23 cellular contexts compared by ENCODE assay signal in genomic region chr10:116069856-116070255, GRCh38.
"Had no signal": no experiment of that assay in that cellular context is flagged by ENCODE, and none has a peak within 500 bp of the region (broad histone marks: within the 10 kb centered on the region; RNA-seq: fewer than 3 reads in every experiment).

No MANE protein-coding gene starts in this region.

- H3K36me3 Mint-ChIP-seq: activated naive CD8-positive, alpha-beta T cell treated with anti-CD3 and anti-CD28 coated beads for 36 hours had no signal

- H3K9me3 ChIP-seq: thoracic aorta, upper lobe of right lung had no signal

- H3K4me1 ChIP-seq: foreskin keratinocyte, upper lobe of right lung had no signal

- H3K27me3 Mint-ChIP-seq: activated naive CD8-positive, alpha-beta T cell treated with anti-CD3 and anti-CD28 coated beads for 36 hours; dendritic cell treated with granulocyte-macrophage colony-stimulating factor and Interleukin-4, amounts not matched to agents 40 ng/mL and 50 ng/mL, for 4 days had no signal

- FAIRE-seq: bronchial epithelial cell, TTC549 had no signal

- H3K27me3 ChIP-seq: upper lobe of right lung had no signal

- H3K4me3 ChIP-seq: thoracic aorta, upper lobe of right lung had no signal

- H3K27ac Mint-ChIP-seq: activated naive CD8-positive, alpha-beta T cell treated with anti-CD3 and anti-CD28 coated beads for 36 hours; activated T-helper 2 cell treated with anti-CD3 and anti-CD28 coated beads, Interferon-gamma antibody, Interleukin-2, Interleukin-4, amounts not matched to agents 10 μg/mL and 5 μg/mL and 100 μg/mL, durations not matched to agents 14 hours and 24 hours and 36 hours; dendritic cell treated with granulocyte-macrophage colony-stimulating factor and Interleukin-4, amounts not matched to agents 40 ng/mL and 50 ng/mL, for 4 days had no signal

- H3K9me3 Mint-ChIP-seq: activated T-cell treated with anti-CD3 and anti-CD28 coated beads, Interleukin-2, amount 50 U/mL, for 4 hours; activated T-helper 2 cell treated with anti-CD3 and anti-CD28 coated beads, Interferon-gamma antibody, Interleukin-2, Interleukin-4, amounts not matched to agents 10 μg/mL and 5 μg/mL and 100 μg/mL, durations not matched to agents 14 hours and 24 hours and 36 hours; dendritic cell treated with granulocyte-macrophage colony-stimulating factor and Interleukin-4, amounts not matched to agents 40 ng/mL and 50 ng/mL, for 4 days; neural crest cell had no signal

- H3K27ac ChIP-seq: foreskin keratinocyte, thoracic aorta, upper lobe of right lung had no signal

- ATAC-seq: activated T-cell treated with anti-CD3 and anti-CD28 coated beads, Interleukin-2, amount 50 U/mL, for 4 hours; upper lobe of right lung had no signal

- H3K36me3 ChIP-seq: thoracic aorta, upper lobe of right lung had no signal

- H3K4me3 Mint-ChIP-seq: activated naive CD8-positive, alpha-beta T cell treated with anti-CD3 and anti-CD28 coated beads for 36 hours; activated T-cell treated with anti-CD3 and anti-CD28 coated beads, Interleukin-2, amount 50 U/mL, for 4 hours; dendritic cell treated with granulocyte-macrophage colony-stimulating factor and Interleukin-4, amounts not matched to agents 40 ng/mL and 50 ng/mL, for 4 days; neural crest cell had no signal

- H3K4me1 Mint-ChIP-seq: activated naive CD8-positive, alpha-beta T cell treated with anti-CD3 and anti-CD28 coated beads for 36 hours had no signal

- DNase-seq: activated CD4-positive, alpha-beta T cell treated with anti-CD3 and anti-CD28 coated beads for 1 hour; activated CD4-positive, alpha-beta T cell treated with anti-CD3 and anti-CD28 coated beads, Interleukin-2, amount 50 U/mL, for 4 hours; activated CD8-positive, alpha-beta memory T cell treated with anti-CD3 and anti-CD28 coated beads, Interleukin-2, amount 50 U/mL, for 48 hours; activated naive CD4-positive, alpha-beta T cell treated with Interleukin-2 at 50 U/mL for 16 hours; activated naive CD8-positive, alpha-beta T cell treated with anti-CD3 and anti-CD28 coated beads for 36 hours; activated T-cell treated with anti-CD3 and anti-CD28 coated beads, Interleukin-2, amount 50 U/mL, for 4 hours; amniotic stem cell; effector CD4-positive, alpha-beta T cell; erythroblast; hypothalamus; occipital lobe; retina; stimulated activated CD4-positive, alpha-beta T cell treated with anti-CD3 and anti-CD28 coated beads, Interleukin-4, amount 100 ng/mL, for 1 hour; stimulated activated naive CD4-positive, alpha-beta T cell; T-helper 1 cell; upper lobe of right lung had no signal
